In the genomic region with DNA sequence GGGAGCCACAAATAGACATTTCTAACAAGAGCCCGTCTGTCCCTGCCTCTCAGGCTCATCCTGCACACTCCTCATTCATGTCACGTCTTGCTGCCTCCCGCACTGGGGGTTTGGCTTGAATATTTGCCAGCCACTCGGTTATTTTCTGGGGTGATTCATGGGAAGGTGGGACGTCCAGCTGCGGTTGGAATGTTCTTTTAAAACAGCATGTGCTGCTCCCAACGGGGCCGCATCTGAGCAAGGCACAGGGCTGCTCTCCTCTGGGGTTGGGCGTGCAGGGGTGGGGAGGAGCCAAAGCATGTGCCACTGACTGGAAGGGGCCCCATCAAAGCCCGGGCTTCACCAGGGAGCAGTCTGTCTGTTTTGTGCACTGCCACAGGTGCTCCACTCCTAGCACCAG, we compare ENCODE assay signal across 17 cellular contexts. TPM values are rescaled to one million over a fixed set of nuclear protein-coding genes. Genes with fewer than 3 reads are reported as not detected.
DNase-seq lines count a peak whose midpoint lies in the region; ATAC-seq, FAIRE-seq and TF ChIP-seq lines count a peak whose summit lies in the region.
"Had no signal": no experiment of that assay in that cellular context is flagged by ENCODE, and none has a peak within 500 bp of the region (broad histone marks: within the 10 kb centered on the region; RNA-seq: fewer than 3 reads in every experiment).

No MANE protein-coding gene starts in this region.

- H3K4me1 ChIP-seq in A549, result no peaks in the 10 kb centered on the region
- H3K4me1 ChIP-seq: ascending aorta, prostate gland, uterus had no signal

- TF ChIP-seq RAD21 in A549 (conservative IDR thresholded peaks at IDR 0.05 in 1 of 2, IDR thresholded peaks at IDR 0.05 in 1 of 2), result no peak

- peak; percentile 1 to 10 for DNase-seq in A549 (ENCODE audit: low read depth in 1 of 2, low spot score in 1 of 2)
- peak; percentile 34 for DNase-seq in HCEC 1CT
- no peak for DNase-seq in WTC11 (ENCODE audit: low spot score)
- peak; percentile 49 for DNase-seq in iPS-NIHi11 (ENCODE audit: low spot score)
- DNase-seq in stimulated activated naive B cell treated with anti-CD40 and anti-IgM and Interleukin-4, amounts not matched to agents 10 μg/mL and 1 μg/mL and 100 μg/mL, for 72 hours, result no peak
- DNase-seq in amniotic stem cell (lab: John Stamatoyannopoulos, UW), result no peak
- DNase-seq in left lobe of liver (ENCODE audit: low spot score), result no peak
- DNase-seq in cerebellar nuclear complex (lab: John Stamatoyannopoulos, UW), result no peak
- DNase-seq: activated CD4-positive, alpha-beta T cell treated with anti-CD3 and anti-CD28 coated beads for 36 hours; AML-193; NCI-H226; PC-3; stimulated activated CD4-positive, alpha-beta T cell treated with anti-CD3 and anti-CD28 coated beads, Interleukin-1b, Interleukin-23, amount 100 ng/mL, for 48 hours; uterus had no signal

- H3K4me1 Mint-ChIP-seq in WTC11, result no peaks in the 10 kb centered on the region
- no peaks in the 10 kb centered on the region for H3K4me1 Mint-ChIP-seq in stimulated activated naive B cell treated with anti-CD40 and anti-IgM and Interleukin-4, amounts not matched to agents 10 μg/mL and 1 μg/mL and 100 μg/mL, for 72 hours
- H3K4me1 Mint-ChIP-seq: activated CD4-positive, alpha-beta T cell treated with anti-CD3 and anti-CD28 coated beads for 36 hours had no signal

- no peak overlapping the region for H3K27ac ChIP-seq in A549
- H3K27ac ChIP-seq: ascending aorta, prostate gland, uterus had no signal

- no peak overlapping the region for H3K27ac Mint-ChIP-seq in WTC11
- no peak overlapping the region for H3K27ac Mint-ChIP-seq in stimulated activated naive B cell treated with anti-CD40 and anti-IgM and Interleukin-4, amounts not matched to agents 10 μg/mL and 1 μg/mL and 100 μg/mL, for 72 hours
- H3K27ac Mint-ChIP-seq: activated CD4-positive, alpha-beta T cell treated with anti-CD3 and anti-CD28 coated beads for 36 hours had no signal

- CTCF ChIA-PET in A549 (lab: Yijun Ruan, JAX), result interaction anchor here (1.0 kb wide), 1 partner anchor 304 kb away, joined by 3 read pairs; no protein-coding TSS in a partner anchor
- CTCF ChIA-PET in WTC11 (lab: Charles Lee), result interaction anchor here (0.7 kb wide), 1 partner anchor 15 kb away, joined by 3 read pairs; no protein-coding TSS in a partner anchor

- no peak for TF ChIP-seq EP300 in A549 (IDR thresholded peaks at IDR 0.05)

- 5% methylated on average over 6 of the region's 10 CpGs for WGBS in A549 (ENCODE audit: missing lambda C conversion rate)

- no peaks in the 10 kb centered on the region for H3K36me3 Mint-ChIP-seq in WTC11
- H3K36me3 Mint-ChIP-seq in stimulated activated naive B cell treated with anti-CD40 and anti-IgM and Interleukin-4, amounts not matched to agents 10 μg/mL and 1 μg/mL and 100 μg/mL, for 72 hours, result no peaks in the 10 kb centered on the region

- no peak overlapping the region for H3K4me3 ChIP-seq in A549
- H3K4me3 ChIP-seq: ascending aorta, prostate gland, uterus had no signal

- H3K9me3 ChIP-seq in A549, result no peaks in the 10 kb centered on the region
- H3K9me3 ChIP-seq: prostate gland, uterus had no signal

- H3K9me3 Mint-ChIP-seq in WTC11, result no peaks in the 10 kb centered on the region
- no peaks in the 10 kb centered on the region for H3K9me3 Mint-ChIP-seq in stimulated activated naive B cell treated with anti-CD40 and anti-IgM and Interleukin-4, amounts not matched to agents 10 μg/mL and 1 μg/mL and 100 μg/mL, for 72 hours

- H3K4me2 ChIP-seq in A549, result peak overlapping the region; percentile 2; the same call in 1 of the 3 replicates

- H3K4me3 Mint-ChIP-seq in WTC11, result no peak overlapping the region
- H3K4me3 Mint-ChIP-seq in stimulated activated naive B cell treated with anti-CD40 and anti-IgM and Interleukin-4, amounts not matched to agents 10 μg/mL and 1 μg/mL and 100 μg/mL, for 72 hours, result no peak overlapping the region
- H3K4me3 Mint-ChIP-seq: activated CD4-positive, alpha-beta T cell treated with anti-CD3 and anti-CD28 coated beads for 36 hours had no signal

- FAIRE-seq in A549 (lab: Jason Lieb, UNC), result no peak

- ATAC-seq in A549 (peak; percentile 59 to 70; a peak in 5 of 6 replicates), WTC11 (peak; percentile 26; the same call in 1 of the 2 replicates), left lobe of liver (no peak)
- no peak for ATAC-seq in stimulated activated naive B cell treated with anti-CD40 and anti-IgM and Interleukin-4, amounts not matched to agents 10 μg/mL and 1 μg/mL and 100 μg/mL, for 72 hours (replicated peaks)
- ATAC-seq: activated CD4-positive, alpha-beta T cell treated with anti-CD3 and anti-CD28 coated beads for 36 hours; PC-3 had no signal

- POLR2A ChIA-PET in A549 (lab: Yijun Ruan, JAX) (no interaction called here), WTC11 (lab: Charles Lee) (no interaction called here)

- no peaks in the 10 kb centered on the region; the same call in 1 of the 2 replicates for H3K27me3 Mint-ChIP-seq in WTC11 (ENCODE audit: low read depth)
- H3K27me3 Mint-ChIP-seq in stimulated activated naive B cell treated with anti-CD40 and anti-IgM and Interleukin-4, amounts not matched to agents 10 μg/mL and 1 μg/mL and 100 μg/mL, for 72 hours, result peaks cover 18 to 27% of the 10 kb centered on the region in 2 donors

- no peak for TF ChIP-seq POLR2A in A549 (IDR thresholded peaks at IDR 0.05; ENCODE audit: low read length)

- TF ChIP-seq CTCF in A549 (IDR thresholded peaks at IDR 0.05) (no peak), WTC11 (IDR thresholded peaks at IDR 0.05) (no peak)

TF ChIP-seq in A549, 52 proteins besides CTCF, POLR2A, EP300 and RAD21:
- TF ChIP-seq NFE2L2 (conservative IDR thresholded peaks at IDR 0.05; ENCODE audit: low read length), result no peak
- TF ChIP-seq TP53 (CRISPR knock-in tag; IDR thresholded peaks at IDR 0.05), result no peak
- TF ChIP-seq, protein P1, sequence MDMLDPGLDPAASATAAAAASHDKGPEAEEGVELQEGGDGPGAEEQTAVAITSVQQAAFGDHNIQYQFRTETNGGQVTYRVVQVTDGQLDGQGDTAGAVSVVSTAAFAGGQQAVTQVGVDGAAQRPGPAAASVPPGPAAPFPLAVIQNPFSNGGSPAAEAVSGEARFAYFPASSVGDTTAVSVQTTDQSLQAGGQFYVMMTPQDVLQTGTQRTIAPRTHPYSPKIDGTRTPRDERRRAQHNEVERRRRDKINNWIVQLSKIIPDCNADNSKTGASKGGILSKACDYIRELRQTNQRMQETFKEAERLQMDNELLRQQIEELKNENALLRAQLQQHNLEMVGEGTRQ (IDR thresholded peaks at IDR 0.05), result no peak

TF ChIP-seq in WTC11, 78 proteins besides CTCF, POLR2A, EP300 and RAD21:
- TF ChIP-seq ZNF219 (CRISPR knock-in tag; IDR thresholded peaks at IDR 0.05; ENCODE audit: borderline replicate concordance), result no peak
- TF ChIP-seq SMAD4 (CRISPR knock-in tag; IDR thresholded peaks at IDR 0.05), result no peak
- TF ChIP-seq, protein P2, sequence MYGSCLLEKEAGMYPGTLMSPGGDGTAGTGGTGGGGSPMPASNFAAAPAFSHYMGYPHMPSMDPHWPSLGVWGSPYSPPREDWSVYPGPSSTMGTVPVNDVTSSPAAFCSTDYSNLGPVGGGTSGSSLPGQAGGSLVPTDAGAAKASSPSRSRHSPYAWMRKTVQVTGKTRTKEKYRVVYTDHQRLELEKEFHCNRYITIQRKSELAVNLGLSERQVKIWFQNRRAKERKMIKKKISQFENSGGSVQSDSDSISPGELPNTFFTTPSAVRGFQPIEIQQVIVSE (CRISPR knock-in tag; IDR thresholded peaks at IDR 0.05; ENCODE audit: borderline replicate concordance), result no peak
- TF ChIP-seq, protein P3, sequence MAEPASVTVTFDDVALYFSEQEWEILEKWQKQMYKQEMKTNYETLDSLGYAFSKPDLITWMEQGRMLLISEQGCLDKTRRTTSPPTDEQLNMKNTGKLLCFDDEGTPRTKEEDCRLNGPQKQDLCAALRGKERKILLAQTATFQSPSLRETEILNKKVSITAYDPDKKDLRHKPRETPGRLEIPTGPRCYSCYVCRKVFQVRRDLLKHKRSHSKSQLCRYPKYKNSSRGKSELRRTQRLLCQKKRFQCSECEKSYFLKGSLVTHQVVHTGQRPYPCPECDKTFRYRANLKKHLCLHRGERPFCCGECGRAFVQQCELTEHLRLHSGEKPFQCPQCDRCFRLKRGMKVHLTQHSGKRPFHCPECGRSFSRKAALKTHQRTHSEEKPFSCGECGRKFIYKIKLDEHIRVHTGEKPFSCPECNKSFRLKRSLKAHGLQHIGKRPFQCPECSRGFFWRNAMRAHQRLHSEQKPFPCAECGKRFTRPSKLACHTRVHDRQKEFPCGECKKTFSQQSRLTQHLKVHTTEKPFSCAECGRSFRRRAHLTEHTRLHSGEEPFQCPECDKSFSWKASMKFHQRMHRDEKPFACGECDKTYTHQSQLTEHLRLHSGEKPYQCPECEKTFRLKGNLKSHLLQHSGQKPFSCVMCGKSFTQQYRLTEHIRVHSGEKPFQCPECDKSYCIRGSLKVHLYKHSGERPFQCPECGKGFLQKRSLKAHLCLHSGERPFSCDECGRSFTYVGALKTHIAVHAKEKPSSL (CRISPR knock-in tag; conservative IDR thresholded peaks at IDR 0.05), result no peak
- TF ChIP-seq, protein P4, sequence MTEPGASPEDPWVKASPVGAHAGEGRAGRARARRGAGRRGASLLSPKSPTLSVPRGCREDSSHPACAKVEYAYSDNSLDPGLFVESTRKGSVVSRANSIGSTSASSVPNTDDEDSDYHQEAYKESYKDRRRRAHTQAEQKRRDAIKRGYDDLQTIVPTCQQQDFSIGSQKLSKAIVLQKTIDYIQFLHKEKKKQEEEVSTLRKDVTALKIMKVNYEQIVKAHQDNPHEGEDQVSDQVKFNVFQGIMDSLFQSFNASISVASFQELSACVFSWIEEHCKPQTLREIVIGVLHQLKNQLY (CRISPR knock-in tag; IDR thresholded peaks at IDR 0.05), result no peak
- TF ChIP-seq ZNF396 (CRISPR knock-in tag; IDR thresholded peaks at IDR 0.05; ENCODE audit: borderline replicate concordance), result no peak
- no peak for TF ChIP-seq ZNF232 (CRISPR knock-in tag; IDR thresholded peaks at IDR 0.05)
- no peak for TF ChIP-seq ZNF263 (CRISPR knock-in tag; IDR thresholded peaks at IDR 0.05; ENCODE audit: low read depth)

RNA-seq across cellular contexts. Expression of a gene that starts 25.9 kb away (rescaled TPM):
- not detected in 2 replicates for polyA plus RNA-seq in A549 (2011; rRNA removed)
- polyA plus RNA-seq in A549 (2012; cell fraction: cytosol; rRNA removed), result not detected in 2 replicates
- polyA plus RNA-seq in A549 (2012; cell fraction: nucleus; rRNA removed), result not detected in 2 replicates
- not detected in 3 replicates for polyA plus RNA-seq in A549 (2017; fragmentation: RNase III; extraction: RNeasy Plus Mini Kit Qiagen cat#74134 plus additional on column Dnase treatment)
- not detected in 2 replicates for polyA minus RNA-seq in A549 (2011; rRNA and poly(A)+ RNA removed)
- 0.09 to 0.37 TPM (median 0.22 TPM) in 3 replicates for total RNA-seq in WTC11 (2021)
- total RNA-seq in left lobe of liver, result not detected
- total RNA-seq: activated CD4-positive, alpha-beta T cell treated with anti-CD3 and anti-CD28 coated beads for 36 hours; PC-3; T-helper 1 cell treated with Interleukin-12 subunit alpha and Interleukin-12 subunit beta and Interleukin-4 antibody, amounts not matched to agents 30 ng/mL and 1 ng/mL, for 36 hours had no signal

Comparison
In these comparisons a context has a peak if more than half of its experiments do, and no peak if none do; other contexts are left out.
1. ATAC-seq: peak in A549 (2 of 2) and WTC11 (single experiment); none in stimulated activated naive B cell treated with anti-CD40 and anti-IgM and Interleukin-4, amounts not matched to agents 10 μg/mL and 1 μg/mL and 100 μg/mL, for 72 hours (0 of 2) and left lobe of liver (single experiment).
2. DNase-seq: peak in A549 (2 of 2), HCEC 1CT (single experiment) and iPS-NIHi11 (single experiment); none in WTC11 (single experiment), stimulated activated naive B cell treated with anti-CD40 and anti-IgM and Interleukin-4, amounts not matched to agents 10 μg/mL and 1 μg/mL and 100 μg/mL, for 72 hours (single experiment), amniotic stem cell (single experiment), left lobe of liver (single experiment) and cerebellar nuclear complex (0 of 2).